ENCODE assay signal across 28 cellular contexts in genomic region chr7:133850497-133851070, GRCh38.
"Had no signal": no experiment of that assay in that cellular context is flagged by ENCODE, and none has a peak within 500 bp of the region (broad histone marks: within the 10 kb centered on the region; RNA-seq: fewer than 3 reads in every experiment).

No MANE protein-coding gene starts in this region.

- H3K9me3 Mint-ChIP-seq: activated CD4-positive, alpha-beta T cell treated with anti-CD3 and anti-CD28 coated beads, Interleukin-2, amount 10 ng/mL, durations not matched to agents 7 days and 5 days; activated CD8-positive, alpha-beta T cell treated with anti-CD3 and anti-CD28 coated beads for 36 hours; WTC11 had no signal

- H3K27me3 Mint-ChIP-seq: activated CD4-positive, alpha-beta T cell treated with anti-CD3 and anti-CD28 coated beads, Interleukin-2, amount 10 ng/mL, durations not matched to agents 7 days and 5 days; activated CD8-positive, alpha-beta T cell treated with anti-CD3 and anti-CD28 coated beads for 36 hours; activated naive CD8-positive, alpha-beta T cell had no signal

- FAIRE-seq: astrocyte, bronchial epithelial cell, colon, endometrium, TTC549 had no signal

- H3K4me3 ChIP-seq: esophagus squamous epithelium had no signal

- H3K27me3 ChIP-seq: brain microvascular endothelial cell, esophagus squamous epithelium had no signal

- DNase-seq: activated CD4-positive, alpha-beta T cell treated with anti-CD3 and anti-CD28 coated beads for 1 hour; activated CD4-positive, alpha-beta T cell treated with anti-CD3 and anti-CD28 coated beads for 4 hours; activated CD4-positive, alpha-beta T cell treated with anti-CD3 and anti-CD28 coated beads, Interleukin-2, amount 10 ng/mL, durations not matched to agents 7 days and 5 days; activated CD4-positive, alpha-beta T cell treated with anti-CD3 and anti-CD28 coated beads, Interleukin-2, amount 50 U/mL, for 4 hours; activated CD8-positive, alpha-beta memory T cell treated with anti-CD3 and anti-CD28 coated beads for 24 hours; activated CD8-positive, alpha-beta T cell treated with anti-CD3 and anti-CD28 coated beads for 36 hours; activated gamma-delta T cell treated with Interleukin-2 at 50 U/mL for 16 hours; activated naive CD4-positive, alpha-beta T cell treated with anti-CD3 and anti-CD28 coated beads, Interleukin-2, amount 50 U/mL, for 16 hours; activated naive CD4-positive, alpha-beta T cell treated with Interleukin-2 at 50 U/mL for 16 hours; activated T-cell treated with anti-CD3 and anti-CD28 coated beads, Interleukin-2, amount 50 U/mL, for 48 hours; amniotic stem cell; anterior cingulate cortex; brain microvascular endothelial cell; cortex of kidney; effector CD8-positive, alpha-beta T cell; esophagus squamous epithelium; foreskin melanocyte; head of caudate nucleus; hippocampal formation; T-helper 2 cell had no signal

- H3K27ac Mint-ChIP-seq: activated CD4-positive, alpha-beta T cell treated with anti-CD3 and anti-CD28 coated beads, Interleukin-2, amount 10 ng/mL, durations not matched to agents 7 days and 5 days; activated CD8-positive, alpha-beta T cell treated with anti-CD3 and anti-CD28 coated beads for 36 hours; activated naive CD8-positive, alpha-beta T cell had no signal

- H3K4me3 Mint-ChIP-seq: activated CD4-positive, alpha-beta T cell treated with anti-CD3 and anti-CD28 coated beads, Interleukin-2, amount 10 ng/mL, durations not matched to agents 7 days and 5 days; activated CD8-positive, alpha-beta T cell treated with anti-CD3 and anti-CD28 coated beads for 36 hours; activated naive CD8-positive, alpha-beta T cell; WTC11 had no signal

- H3K36me3 ChIP-seq: brain microvascular endothelial cell, esophagus squamous epithelium had no signal

- ATAC-seq: activated CD8-positive, alpha-beta T cell treated with anti-CD3 and anti-CD28 coated beads for 36 hours; WTC11 had no signal

- H3K27ac ChIP-seq: brain microvascular endothelial cell, esophagus squamous epithelium, VCaP had no signal

- H3K9me3 ChIP-seq: esophagus squamous epithelium had no signal

- H3K36me3 Mint-ChIP-seq: WTC11 had no signal

- H3K4me1 Mint-ChIP-seq: activated CD4-positive, alpha-beta T cell treated with anti-CD3 and anti-CD28 coated beads, Interleukin-2, amount 10 ng/mL, durations not matched to agents 7 days and 5 days had no signal
